ENCODE assay signal across 9 cellular contexts in genomic region chr19:7505682-7506384, GRCh38. TPM values are rescaled to one million over a fixed set of nuclear protein-coding genes. Genes with fewer than 3 reads are reported as not detected.
DNase-seq lines count a peak whose midpoint lies in the region; ATAC-seq and TF ChIP-seq lines count a peak whose summit lies in the region.
"Had no signal": no experiment of that assay in that cellular context is flagged by ENCODE, and none has a peak within 500 bp of the region (broad histone marks: within the 10 kb centered on the region; RNA-seq: fewer than 3 reads in every experiment).

No MANE protein-coding gene starts in this region.

- H3K9me3 Mint-ChIP-seq in activated CD4-positive, alpha-beta T cell treated with anti-CD3 and anti-CD28 coated beads, Interleukin-2, amount 10 ng/mL, durations not matched to agents 24 days and 14 days: no peaks in the 10 kb centered on the region
- no peaks in the 10 kb centered on the region for H3K9me3 Mint-ChIP-seq in activated CD4-positive, alpha-beta T cell treated with anti-CD3 and anti-CD28 coated beads, Interleukin-2, amount 10 ng/mL, durations not matched to agents 7 days and 5 days
- no peaks in the 10 kb centered on the region for H3K9me3 Mint-ChIP-seq in dendritic cell treated with granulocyte-macrophage colony-stimulating factor and Interleukin-4, amounts not matched to agents 40 ng/mL and 50 ng/mL, for 4 days
- no peaks in the 10 kb centered on the region for H3K9me3 Mint-ChIP-seq in neural crest cell
- H3K9me3 Mint-ChIP-seq: nephron had no signal

- no peak for DNase-seq in activated CD4-positive, alpha-beta T cell treated with anti-CD3 and anti-CD28 coated beads, Interleukin-2, amount 10 ng/mL, durations not matched to agents 24 days and 14 days
- no peak for DNase-seq in activated CD4-positive, alpha-beta T cell treated with anti-CD3 and anti-CD28 coated beads, Interleukin-2, amount 10 ng/mL, durations not matched to agents 7 days and 5 days
- DNase-seq in NCI-H526 treated with DMSO at 0.1 percent for 48 hours (lab: John Stamatoyannopoulos, UW): peak; percentile 68
- peak; percentile 45 for DNase-seq in neural crest cell (ENCODE audit: low read depth, low spot score)

- TF ChIP-seq CTCF in neural crest cell (conservative IDR thresholded peaks at IDR 0.05): no peak

- POLR2A ChIA-PET in activated CD4-positive, alpha-beta T cell treated with anti-CD3 and anti-CD28 coated beads, Interleukin-2, amount 10 ng/mL, durations not matched to agents 7 days and 5 days (lab: Charles Lee): interaction anchor here (0.6 kb wide), 1 partner anchor 38 kb away, joined by 3 read pairs; no protein-coding TSS in a partner anchor

- peak overlapping the region; percentile 57 for H3K4me3 Mint-ChIP-seq in activated CD4-positive, alpha-beta T cell treated with anti-CD3 and anti-CD28 coated beads, Interleukin-2, amount 10 ng/mL, durations not matched to agents 24 days and 14 days
- no peak overlapping the region for H3K4me3 Mint-ChIP-seq in activated CD4-positive, alpha-beta T cell treated with anti-CD3 and anti-CD28 coated beads, Interleukin-2, amount 10 ng/mL, durations not matched to agents 7 days and 5 days
- peak overlapping the region; percentile 66 for H3K4me3 Mint-ChIP-seq in dendritic cell treated with granulocyte-macrophage colony-stimulating factor and Interleukin-4, amounts not matched to agents 40 ng/mL and 50 ng/mL, for 4 days
- peak overlapping the region; percentile 27 for H3K4me3 Mint-ChIP-seq in neural crest cell

- no peak overlapping the region for H3K27ac Mint-ChIP-seq in activated CD4-positive, alpha-beta T cell treated with anti-CD3 and anti-CD28 coated beads, Interleukin-2, amount 10 ng/mL, durations not matched to agents 24 days and 14 days
- H3K27ac Mint-ChIP-seq in activated CD4-positive, alpha-beta T cell treated with anti-CD3 and anti-CD28 coated beads, Interleukin-2, amount 10 ng/mL, durations not matched to agents 7 days and 5 days: no peak overlapping the region
- peak overlapping the region; percentile 76 for H3K27ac Mint-ChIP-seq in dendritic cell treated with granulocyte-macrophage colony-stimulating factor and Interleukin-4, amounts not matched to agents 40 ng/mL and 50 ng/mL, for 4 days
- no peak overlapping the region for H3K27ac Mint-ChIP-seq in neural crest cell (ENCODE audit: unreplicated experiment)
- H3K27ac Mint-ChIP-seq: nephron had no signal

- CTCF ChIA-PET in activated CD4-positive, alpha-beta T cell treated with anti-CD3 and anti-CD28 coated beads, Interleukin-2, amount 10 ng/mL, durations not matched to agents 7 days and 5 days (lab: Charles Lee): interaction anchor here (0.8 to 1.1 kb wide), 2 partner anchors 9 to 16 kb away, joined by 4 to 6 read pairs; partner anchors contain the start of gene MCOLN1

- H3K4me1 Mint-ChIP-seq in activated CD4-positive, alpha-beta T cell treated with anti-CD3 and anti-CD28 coated beads, Interleukin-2, amount 10 ng/mL, durations not matched to agents 24 days and 14 days: peaks cover 8% of the 10 kb centered on the region
- peaks cover 14% of the 10 kb centered on the region for H3K4me1 Mint-ChIP-seq in activated CD4-positive, alpha-beta T cell treated with anti-CD3 and anti-CD28 coated beads, Interleukin-2, amount 10 ng/mL, durations not matched to agents 7 days and 5 days
- peaks cover 44% of the 10 kb centered on the region for H3K4me1 Mint-ChIP-seq in dendritic cell treated with granulocyte-macrophage colony-stimulating factor and Interleukin-4, amounts not matched to agents 40 ng/mL and 50 ng/mL, for 4 days (ENCODE audit: low read depth)
- H3K4me1 Mint-ChIP-seq in neural crest cell: peaks cover 7% of the 10 kb centered on the region
- H3K4me1 Mint-ChIP-seq: nephron had no signal

- intact Hi-C loops in activated CD4-positive, alpha-beta T cell treated with anti-CD3 and anti-CD28 coated beads, Interleukin-2, amount 10 ng/mL, durations not matched to agents 24 days and 14 days (cut with micrococcal nuclease): no loop called here
- intact Hi-C loops in dendritic cell treated with granulocyte-macrophage colony-stimulating factor and Interleukin-4, amounts not matched to agents 40 ng/mL and 50 ng/mL, for 4 days (cut with micrococcal nuclease): loop anchor here (2.0 kb wide), 1 partner anchor 29 kb away; the partner anchor contains the start of gene PNPLA6

- ATAC-seq in HG02885 (IDR thresholded peaks at IDR 0.05; ENCODE audit: poor library complexity, unreplicated experiment) (no peak), HG03571 (IDR thresholded peaks at IDR 0.05; ENCODE audit: unreplicated experiment) (no peak), GM18873 (IDR thresholded peaks at IDR 0.05; ENCODE audit: low FRiP score, unreplicated experiment) (no peak)

- peaks cover 21% of the 10 kb centered on the region for H3K27me3 Mint-ChIP-seq in activated CD4-positive, alpha-beta T cell treated with anti-CD3 and anti-CD28 coated beads, Interleukin-2, amount 10 ng/mL, durations not matched to agents 24 days and 14 days
- peaks cover 24% of the 10 kb centered on the region for H3K27me3 Mint-ChIP-seq in activated CD4-positive, alpha-beta T cell treated with anti-CD3 and anti-CD28 coated beads, Interleukin-2, amount 10 ng/mL, durations not matched to agents 7 days and 5 days
- peaks cover 54% of the 10 kb centered on the region for H3K27me3 Mint-ChIP-seq in dendritic cell treated with granulocyte-macrophage colony-stimulating factor and Interleukin-4, amounts not matched to agents 40 ng/mL and 50 ng/mL, for 4 days
- peaks cover 31% of the 10 kb centered on the region for H3K27me3 Mint-ChIP-seq in neural crest cell (ENCODE audit: low read depth)

- no peaks in the 10 kb centered on the region for H3K36me3 Mint-ChIP-seq in activated CD4-positive, alpha-beta T cell treated with anti-CD3 and anti-CD28 coated beads, Interleukin-2, amount 10 ng/mL, durations not matched to agents 24 days and 14 days (ENCODE audit: low read depth)
- no peaks in the 10 kb centered on the region for H3K36me3 Mint-ChIP-seq in activated CD4-positive, alpha-beta T cell treated with anti-CD3 and anti-CD28 coated beads, Interleukin-2, amount 10 ng/mL, durations not matched to agents 7 days and 5 days (ENCODE audit: low read depth)
- no peaks in the 10 kb centered on the region for H3K36me3 Mint-ChIP-seq in dendritic cell treated with granulocyte-macrophage colony-stimulating factor and Interleukin-4, amounts not matched to agents 40 ng/mL and 50 ng/mL, for 4 days (ENCODE audit: low read depth)
- no peaks in the 10 kb centered on the region for H3K36me3 Mint-ChIP-seq in neural crest cell (ENCODE audit: low read depth)

RNA-seq across cellular contexts. Expression of gene ZNF358, which starts 10.1 kb away (rescaled TPM):
- total RNA-seq in activated CD4-positive, alpha-beta T cell treated with anti-CD3 and anti-CD28 coated beads, Interleukin-2, amount 10 ng/mL, durations not matched to agents 24 days and 14 days: 5.1 and 5.7 TPM in 2 replicates
- 1 to 10 TPM; 6.5 to 6.7 TPM for total RNA-seq in activated CD4-positive, alpha-beta T cell treated with anti-CD3 and anti-CD28 coated beads, Interleukin-2, amount 10 ng/mL, durations not matched to agents 7 days and 5 days
- 75.6 and 76.2 TPM in 2 replicates for total RNA-seq in neural crest cell

RNA-seq across cellular contexts. Expression of gene MCOLN1, which starts 16.6 kb away (rescaled TPM):
- 13.3 and 13.7 TPM in 2 replicates for total RNA-seq in activated CD4-positive, alpha-beta T cell treated with anti-CD3 and anti-CD28 coated beads, Interleukin-2, amount 10 ng/mL, durations not matched to agents 24 days and 14 days
- 10 to 100 TPM; 13.2 to 14.8 TPM for total RNA-seq in activated CD4-positive, alpha-beta T cell treated with anti-CD3 and anti-CD28 coated beads, Interleukin-2, amount 10 ng/mL, durations not matched to agents 7 days and 5 days
- 24.4 and 26.7 TPM in 2 replicates for total RNA-seq in neural crest cell

RNA-seq across cellular contexts. Expression of gene PEX11G, which starts 17.0 kb away (rescaled TPM):
- total RNA-seq in activated CD4-positive, alpha-beta T cell treated with anti-CD3 and anti-CD28 coated beads, Interleukin-2, amount 10 ng/mL, durations not matched to agents 24 days and 14 days: 1.1 and 1.2 TPM in 2 replicates
- under 1 TPM; 0.46 to 0.67 TPM for total RNA-seq in activated CD4-positive, alpha-beta T cell treated with anti-CD3 and anti-CD28 coated beads, Interleukin-2, amount 10 ng/mL, durations not matched to agents 7 days and 5 days
- 2.3 and 3.4 TPM in 2 replicates for total RNA-seq in neural crest cell

RNA-seq across cellular contexts. Expression of gene PNPLA6, which starts 29.7 kb away (rescaled TPM):
- 122 and 125 TPM in 2 replicates for total RNA-seq in activated CD4-positive, alpha-beta T cell treated with anti-CD3 and anti-CD28 coated beads, Interleukin-2, amount 10 ng/mL, durations not matched to agents 24 days and 14 days
- total RNA-seq in activated CD4-positive, alpha-beta T cell treated with anti-CD3 and anti-CD28 coated beads, Interleukin-2, amount 10 ng/mL, durations not matched to agents 7 days and 5 days: 100 to 1,000 TPM; 117 to 126 TPM
- total RNA-seq in neural crest cell: 72.1 and 74.7 TPM in 2 replicates

Comparison
In these comparisons a context has a peak if more than half of its experiments do, and no peak if none do; other contexts are left out.
1. DNase-seq: peak in NCI-H526 treated with DMSO at 0.1 percent for 48 hours (single experiment) and neural crest cell (single experiment); none in activated CD4-positive, alpha-beta T cell treated with anti-CD3 and anti-CD28 coated beads, Interleukin-2, amount 10 ng/mL, durations not matched to agents 24 days and 14 days (single experiment) and activated CD4-positive, alpha-beta T cell treated with anti-CD3 and anti-CD28 coated beads, Interleukin-2, amount 10 ng/mL, durations not matched to agents 7 days and 5 days (single experiment).